ENCODE assay signal across 22 cellular contexts in the genomic region with DNA sequence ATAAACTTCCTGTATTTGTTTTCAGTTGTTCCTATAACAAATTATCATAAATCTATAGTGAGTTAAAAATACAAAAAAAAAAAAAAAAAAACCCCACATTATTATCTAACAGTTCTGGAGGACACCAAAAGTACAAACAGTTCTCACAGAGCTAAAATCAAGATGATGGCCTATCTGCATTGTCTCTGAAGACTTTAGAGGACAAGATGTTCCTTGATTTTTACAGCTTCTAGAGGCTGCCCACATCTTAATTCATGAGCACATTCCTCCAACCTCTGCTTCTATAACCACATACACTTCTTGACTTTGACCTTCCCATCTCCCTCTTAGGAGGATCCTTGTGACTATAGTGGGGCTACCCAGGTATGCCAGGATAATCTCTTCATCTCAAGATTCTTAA.
"Had no signal": no experiment of that assay in that cellular context is flagged by ENCODE, and none has a peak within 500 bp of the region (broad histone marks: within the 10 kb centered on the region; RNA-seq: fewer than 3 reads in every experiment).

No MANE protein-coding gene starts in this region.

- DNase-seq: MG63, NCI-H1092, NCI-H1105 treated with DMSO at 0.1 percent for 48 hours, NCI-H1417 treated with DMSO at 0.1 percent for 48 hours, NCI-H146, NCI-H1694 treated with DMSO at 0.1 percent for 48 hours, NCI-H2029, NCI-H2081 treated with DMSO at 0.1 percent for 48 hours, NCI-H2171, NCI-H226, NCI-H446, NCI-H510A, NCI-H524 treated with DMSO at 0.1 percent for 48 hours, NCI-H69, NCI-H774, RPMI8226, SHP77, SK-N-SH had no signal

- ATAC-seq: HepG2, K562 had no signal

- H3K36me3 Mint-ChIP-seq: IgD-negative memory B cell had no signal

- H3K4me3 ChIP-seq: K562, MG63 had no signal

- H3K9ac ChIP-seq: KMS-11, SK-N-SH had no signal

- H3K4me1 Mint-ChIP-seq: IgD-negative memory B cell had no signal

- H3K27ac ChIP-seq: KMS-11 had no signal

- H3K4me3 Mint-ChIP-seq: IgD-negative memory B cell had no signal

- H3K27me3 ChIP-seq: MG63 had no signal

- H3K27ac Mint-ChIP-seq: IgD-negative memory B cell had no signal

- H3K36me3 ChIP-seq: MG63 had no signal

- H3K4me2 ChIP-seq: KMS-11, SK-N-SH had no signal
